In the genomic region with DNA sequence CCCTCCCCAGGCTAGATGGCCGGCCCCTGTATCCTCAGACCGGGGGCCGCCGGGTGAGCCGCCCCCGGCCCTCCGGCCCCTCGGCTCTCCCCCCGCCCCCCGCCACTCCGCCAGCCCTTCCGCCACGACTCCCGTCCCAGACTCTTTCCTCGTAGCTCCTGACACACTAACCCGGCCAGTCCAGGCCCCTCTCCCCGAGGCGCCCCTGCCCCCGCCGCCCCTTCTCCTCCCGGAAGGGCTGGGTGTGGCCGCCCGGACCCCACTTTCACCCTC, we compare ENCODE assay signal across 7 cellular contexts. TPM values are rescaled to one million over a fixed set of nuclear protein-coding genes. Genes with fewer than 3 reads are reported as not detected.
DNase-seq lines count a peak whose midpoint lies in the region; ATAC-seq and TF ChIP-seq lines count a peak whose summit lies in the region.

No MANE protein-coding gene starts in this region.

- in situ Hi-C loops in GM13977 (cut with MboI; ENCODE audit: low pct_unique_long_range_greater_than_20kb, low sequenced_read_pairs, unreplicated experiment), result loop anchor here (25.0 kb wide), 1 partner anchor 322 kb away; the partner anchor contains the start of genes DPH1, OVCA2 and RTN4RL1

- no peak overlapping the region for H3K27ac Mint-ChIP-seq in activated T-helper 2 cell treated with anti-CD3 and anti-CD28 coated beads, Interferon-gamma antibody, Interleukin-2, Interleukin-4, amounts not matched to agents 10 μg/mL and 5 μg/mL and 100 μg/mL, durations not matched to agents 14 hours and 24 hours and 36 hours
- H3K27ac Mint-ChIP-seq in stimulated activated naive CD8-positive, alpha-beta T cell treated with anti-CD3 and anti-CD28 coated beads, Interleukin-15, amount 100 ng/mL, for 72 hours, result peak overlapping the region; percentile 74 to 99

- peak overlapping the region; percentile 95 for H3K4me3 Mint-ChIP-seq in activated T-helper 2 cell treated with anti-CD3 and anti-CD28 coated beads, Interferon-gamma antibody, Interleukin-2, Interleukin-4, amounts not matched to agents 10 μg/mL and 5 μg/mL and 100 μg/mL, durations not matched to agents 14 hours and 24 hours and 36 hours (ENCODE audit: low read depth)
- peak overlapping the region; percentile 97 to 99 for H3K4me3 Mint-ChIP-seq in stimulated activated naive CD8-positive, alpha-beta T cell treated with anti-CD3 and anti-CD28 coated beads, Interleukin-15, amount 100 ng/mL, for 72 hours

- no peak for TF ChIP-seq CTCF in HFF-Myc (IDR thresholded peaks at IDR 0.05; ENCODE audit: low read depth, low read length, missing control alignments)
- TF ChIP-seq CTCF in GM13977 (IDR thresholded peaks at IDR 0.05; ENCODE audit: extremely low read depth, insufficient read depth, missing control alignments), result no peak

- no peak for DNase-seq in HFF-Myc (ENCODE audit: extremely low read depth, low read depth)
- DNase-seq in activated T-helper 2 cell treated with anti-CD3 and anti-CD28 coated beads, Interferon-gamma antibody, Interleukin-2, Interleukin-4, amounts not matched to agents 10 μg/mL and 5 μg/mL and 100 μg/mL, durations not matched to agents 14 hours and 24 hours and 36 hours (ENCODE audit: low spot score), result no peak
- no peak for DNase-seq in stimulated activated naive CD8-positive, alpha-beta T cell treated with anti-CD3 and anti-CD28 coated beads, Interleukin-15, amount 100 ng/mL, for 72 hours
- no peak for DNase-seq in GM13977 (ENCODE audit: low spot score)
- DNase-seq in NCI-H345 treated with DMSO at 0.1 percent for 48 hours (lab: John Stamatoyannopoulos, UW; ENCODE audit: unreplicated experiment), result no peak
- no peak for DNase-seq in activated CD4-positive, alpha-beta T cell treated with anti-CD3 and anti-CD28 coated beads, Interleukin-2, amount 50 U/mL, for 4 hours

- intact Hi-C loops in activated T-helper 2 cell treated with anti-CD3 and anti-CD28 coated beads, Interferon-gamma antibody, Interleukin-2, Interleukin-4, amounts not matched to agents 10 μg/mL and 5 μg/mL and 100 μg/mL, durations not matched to agents 14 hours and 24 hours and 36 hours (cut with micrococcal nuclease), result loop anchor here (1.0 to 5.0 kb wide), 6 partner anchors 31 to 587 kb away; partner anchors contain the start of genes OVCA2, PRPF8, RILP and SMG6

- peaks cover 18% of the 10 kb centered on the region for H3K4me1 Mint-ChIP-seq in activated T-helper 2 cell treated with anti-CD3 and anti-CD28 coated beads, Interferon-gamma antibody, Interleukin-2, Interleukin-4, amounts not matched to agents 10 μg/mL and 5 μg/mL and 100 μg/mL, durations not matched to agents 14 hours and 24 hours and 36 hours (ENCODE audit: low read depth)
- peaks cover 56% of the 10 kb centered on the region for H3K4me1 Mint-ChIP-seq in stimulated activated naive CD8-positive, alpha-beta T cell treated with anti-CD3 and anti-CD28 coated beads, Interleukin-15, amount 100 ng/mL, for 72 hours

- H3K36me3 Mint-ChIP-seq in activated T-helper 2 cell treated with anti-CD3 and anti-CD28 coated beads, Interferon-gamma antibody, Interleukin-2, Interleukin-4, amounts not matched to agents 10 μg/mL and 5 μg/mL and 100 μg/mL, durations not matched to agents 14 hours and 24 hours and 36 hours (ENCODE audit: low read depth), result peaks cover 20% of the 10 kb centered on the region

- H3K4me3 ChIP-seq in HFF-Myc (replicated peaks; ENCODE audit: low read depth, low read length) (peak overlapping the region; percentile 74), iPS-18c (ENCODE audit: insufficient read depth, low read depth, low read length) (peak overlapping the region; percentile 78)

- peaks cover 24% of the 10 kb centered on the region for H3K27me3 Mint-ChIP-seq in activated T-helper 2 cell treated with anti-CD3 and anti-CD28 coated beads, Interferon-gamma antibody, Interleukin-2, Interleukin-4, amounts not matched to agents 10 μg/mL and 5 μg/mL and 100 μg/mL, durations not matched to agents 14 hours and 24 hours and 36 hours (ENCODE audit: low read depth)
- peaks cover 46% of the 10 kb centered on the region for H3K27me3 Mint-ChIP-seq in stimulated activated naive CD8-positive, alpha-beta T cell treated with anti-CD3 and anti-CD28 coated beads, Interleukin-15, amount 100 ng/mL, for 72 hours

- no peaks in the 10 kb centered on the region for H3K9me3 ChIP-seq in iPS-18c (ENCODE audit: control insufficient read depth, insufficient read depth, low read length)

- no peaks in the 10 kb centered on the region for H3K9me3 Mint-ChIP-seq in activated T-helper 2 cell treated with anti-CD3 and anti-CD28 coated beads, Interferon-gamma antibody, Interleukin-2, Interleukin-4, amounts not matched to agents 10 μg/mL and 5 μg/mL and 100 μg/mL, durations not matched to agents 14 hours and 24 hours and 36 hours
- no peaks in the 10 kb centered on the region for H3K9me3 Mint-ChIP-seq in stimulated activated naive CD8-positive, alpha-beta T cell treated with anti-CD3 and anti-CD28 coated beads, Interleukin-15, amount 100 ng/mL, for 72 hours

- no peak for ATAC-seq in stimulated activated naive CD8-positive, alpha-beta T cell treated with anti-CD3 and anti-CD28 coated beads, Interleukin-15, amount 100 ng/mL, for 72 hours

RNA-seq across cellular contexts. Expression of gene TLCD2, which starts 5.6 kb away (rescaled TPM):
- total RNA-seq in activated T-helper 2 cell treated with anti-CD3 and anti-CD28 coated beads, Interferon-gamma antibody, Interleukin-2, Interleukin-4, amounts not matched to agents 10 μg/mL and 5 μg/mL and 100 μg/mL, durations not matched to agents 14 hours and 24 hours and 36 hours, result 0.09 and 0.30 TPM in 2 replicates

RNA-seq across cellular contexts. Expression of gene WDR81, which starts 8.8 kb away (rescaled TPM):
- total RNA-seq in activated T-helper 2 cell treated with anti-CD3 and anti-CD28 coated beads, Interferon-gamma antibody, Interleukin-2, Interleukin-4, amounts not matched to agents 10 μg/mL and 5 μg/mL and 100 μg/mL, durations not matched to agents 14 hours and 24 hours and 36 hours, result 16.9 and 17.3 TPM in 2 replicates

RNA-seq across cellular contexts. Expression of gene SERPINF2, which starts 26.9 kb away (rescaled TPM):
- total RNA-seq in activated T-helper 2 cell treated with anti-CD3 and anti-CD28 coated beads, Interferon-gamma antibody, Interleukin-2, Interleukin-4, amounts not matched to agents 10 μg/mL and 5 μg/mL and 100 μg/mL, durations not matched to agents 14 hours and 24 hours and 36 hours, result 0.14 TPM in 1 of 2 replicates, not detected in the other

RNA-seq across cellular contexts. Expression of gene PRPF8, which starts 31.1 kb away (rescaled TPM):
- total RNA-seq in activated T-helper 2 cell treated with anti-CD3 and anti-CD28 coated beads, Interferon-gamma antibody, Interleukin-2, Interleukin-4, amounts not matched to agents 10 μg/mL and 5 μg/mL and 100 μg/mL, durations not matched to agents 14 hours and 24 hours and 36 hours, result 435 and 439 TPM in 2 replicates

RNA-seq across cellular contexts. Expression of gene SERPINF1, which starts 46.1 kb away (rescaled TPM):
- not detected in 2 replicates for total RNA-seq in activated T-helper 2 cell treated with anti-CD3 and anti-CD28 coated beads, Interferon-gamma antibody, Interleukin-2, Interleukin-4, amounts not matched to agents 10 μg/mL and 5 μg/mL and 100 μg/mL, durations not matched to agents 14 hours and 24 hours and 36 hours
